ENCODE assay signal across 8 cellular contexts in the genomic region with DNA sequence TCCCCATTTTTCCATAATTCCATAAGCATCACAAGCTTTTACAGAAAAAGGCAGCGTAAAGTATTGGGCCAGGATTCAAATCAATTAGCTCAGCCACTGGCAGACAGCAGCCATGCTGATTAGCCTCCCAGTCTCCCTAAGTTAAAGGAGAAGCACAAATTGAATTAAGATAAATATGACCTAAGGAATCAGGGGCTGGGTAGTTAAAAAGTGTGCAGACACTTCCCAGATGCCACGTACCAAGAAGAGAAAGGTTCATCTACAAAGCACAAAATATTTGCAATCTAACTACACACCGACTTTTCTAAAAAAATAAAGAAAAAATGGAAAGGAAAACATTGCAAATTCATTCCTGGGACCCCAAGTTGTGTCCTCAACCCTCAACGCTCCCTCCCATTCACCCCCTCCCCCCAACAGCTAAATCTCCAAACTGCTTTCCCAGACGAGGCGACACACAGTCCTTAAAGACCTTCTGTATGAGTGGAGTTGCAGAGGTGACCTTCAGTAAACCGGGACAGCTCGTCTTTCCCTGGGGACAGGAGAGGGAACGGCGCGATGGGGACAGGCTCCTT. TPM values are rescaled to one million over a fixed set of nuclear protein-coding genes. Genes with fewer than 3 reads are reported as not detected.
DNase-seq lines count a peak whose midpoint lies in the region; ATAC-seq and TF ChIP-seq lines count a peak whose summit lies in the region.

No MANE protein-coding gene starts in this region.

- H3K27me3 ChIP-seq in gastroesophageal sphincter (no peaks in the 10 kb centered on the region), skeletal muscle satellite cell (ENCODE audit: control insufficient read depth, insufficient read depth, low read length) (no peaks in the 10 kb centered on the region)

- peaks cover 31% of the 10 kb centered on the region for H3K4me1 Mint-ChIP-seq in activated naive CD4-positive, alpha-beta T cell treated with anti-CD3 and anti-CD28 coated beads for 36 hours (ENCODE audit: low read depth)

- TF ChIP-seq EP300 in gastroesophageal sphincter (IDR thresholded peaks at IDR 0.05) = no peak

- TF ChIP-seq CTCF in VCaP (conservative IDR thresholded peaks at IDR 0.05) (no peak), gastroesophageal sphincter (IDR thresholded peaks at IDR 0.05) (no peak)

- H3K4me3 ChIP-seq in gastroesophageal sphincter (peak overlapping the region; percentile 80 to 99), skeletal muscle satellite cell (ENCODE audit: low read length) (peak overlapping the region; percentile 89)

- no peak for DNase-seq in activated naive CD4-positive, alpha-beta T cell treated with anti-CD3 and anti-CD28 coated beads for 36 hours
- DNase-seq in activated naive CD4-positive, alpha-beta T cell treated with Interleukin-2 at 50 U/mL for 16 hours = no peak
- DNase-seq in activated effector memory CD4-positive, alpha-beta T cell treated with anti-CD3 and anti-CD28 coated beads, Interleukin-2, amount 50 U/mL, for 16 hours = no peak

- WGBS in gastroesophageal sphincter (ENCODE audit: low coverage in 1 of 2), 2 donors = 2 to 15% methylated on average over 3 to 7 of the region's 11 CpGs

- peak overlapping the region; percentile 94 for H3K9ac ChIP-seq in skeletal muscle satellite cell (ENCODE audit: low read depth, low read length)

- CTCF ChIA-PET in activated naive CD4-positive, alpha-beta T cell treated with anti-CD3 and anti-CD28 coated beads for 36 hours (lab: Charles Lee) = interaction anchor here (0.8 to 1.8 kb wide), 6 partner anchors 135 to 187 kb away, joined by 3 to 6 read pairs (median 3); partner anchors contain the start of gene DCK

- ATAC-seq in gastroesophageal sphincter (no peak), GM18502 (IDR thresholded peaks at IDR 0.05; ENCODE audit: poor library complexity, unreplicated experiment) (no peak), HG03097 (IDR thresholded peaks at IDR 0.05; ENCODE audit: low FRiP score, unreplicated experiment) (no peak)

- no peaks in the 10 kb centered on the region for H3K9me3 Mint-ChIP-seq in activated naive CD4-positive, alpha-beta T cell treated with anti-CD3 and anti-CD28 coated beads for 36 hours

- no peaks in the 10 kb centered on the region for H3K27me3 Mint-ChIP-seq in activated naive CD4-positive, alpha-beta T cell treated with anti-CD3 and anti-CD28 coated beads for 36 hours (ENCODE audit: low read depth)

- TF ChIP-seq POLR2A in gastroesophageal sphincter (IDR thresholded peaks at IDR 0.05) = no peak

- H3K4me1 ChIP-seq in gastroesophageal sphincter = peaks cover 0 to 36% (median 15%) of the 10 kb centered on the region in 3 donors
- peaks cover 10% of the 10 kb centered on the region for H3K4me1 ChIP-seq in skeletal muscle satellite cell (ENCODE audit: control insufficient read depth, insufficient read depth, low read length)

- H3K36me3 ChIP-seq in gastroesophageal sphincter = peaks cover 0 to 26% of the 10 kb centered on the region in 2 donors
- H3K36me3 ChIP-seq in skeletal muscle satellite cell (ENCODE audit: insufficient read depth, low read length) = peaks cover 9% of the 10 kb centered on the region

- intact Hi-C loops in activated naive CD4-positive, alpha-beta T cell treated with anti-CD3 and anti-CD28 coated beads for 36 hours (cut with micrococcal nuclease) = no loop called here

- H3K4me3 Mint-ChIP-seq in activated naive CD4-positive, alpha-beta T cell treated with anti-CD3 and anti-CD28 coated beads for 36 hours = peak overlapping the region; percentile 98

- H3K9me3 ChIP-seq in gastroesophageal sphincter = no peaks in the 10 kb centered on the region
- no peaks in the 10 kb centered on the region for H3K9me3 ChIP-seq in skeletal muscle satellite cell (replicated peaks; ENCODE audit: low read length)

- peaks cover 15% of the 10 kb centered on the region for H3K36me3 Mint-ChIP-seq in activated naive CD4-positive, alpha-beta T cell treated with anti-CD3 and anti-CD28 coated beads for 36 hours (ENCODE audit: low read depth)

- H3K4me2 ChIP-seq in skeletal muscle satellite cell (ENCODE audit: low read length) = peak overlapping the region; percentile 81

- H3K27ac ChIP-seq in VCaP (peak overlapping the region; percentile 98), gastroesophageal sphincter (peak overlapping the region; percentile 89 to 99 (median 96))

- peak overlapping the region; percentile 97 for H3K27ac Mint-ChIP-seq in activated naive CD4-positive, alpha-beta T cell treated with anti-CD3 and anti-CD28 coated beads for 36 hours

RNA-seq across cellular contexts. Expression of gene GRSF1, which starts 1.2 kb away (rescaled TPM):
- 10 to 100 TPM; 66.7 to 75.0 TPM for total RNA-seq in activated naive CD4-positive, alpha-beta T cell treated with anti-CD3 and anti-CD28 coated beads for 36 hours
- 10 to 100 TPM; 60.7 to 73.5 (median 63.5) TPM for total RNA-seq in gastroesophageal sphincter
- 76.2 and 79.3 TPM in 2 replicates for total RNA-seq in skeletal muscle satellite cell (2012; rRNA removed)
